In genomic region chr20:5535211-5535756, GRCh38 we compare ENCODE assay signal across 11 cellular contexts.
DNase-seq lines count a peak whose midpoint lies in the region; ATAC-seq and TF ChIP-seq lines count a peak whose summit lies in the region.
"Had no signal": no experiment of that assay in that cellular context is flagged by ENCODE, and none has a peak within 500 bp of the region (broad histone marks: within the 10 kb centered on the region; RNA-seq: fewer than 3 reads in every experiment).

No MANE protein-coding gene starts in this region.

- no peak overlapping the region for H4K91ac ChIP-seq in neuronal stem cell (ENCODE audit: low read depth, low read length, poor library complexity)

- no peak overlapping the region for H2BK120ac ChIP-seq in neuronal stem cell (ENCODE audit: low read depth, low read length)

- peaks cover 58% of the 10 kb centered on the region for H3K4me1 Mint-ChIP-seq in CD14-positive monocyte
- H3K4me1 Mint-ChIP-seq in naive thymus-derived CD4-positive, alpha-beta T cell: peaks cover 0 to 14% (median 10%) of the 10 kb centered on the region in 7 donors

- H3K27me3 Mint-ChIP-seq in CD14-positive monocyte (ENCODE audit: low read depth in 3 of 3): peaks cover 0 to 1% (median 0%) of the 10 kb centered on the region in 3 donors
- H3K27me3 Mint-ChIP-seq in naive thymus-derived CD4-positive, alpha-beta T cell: no peaks in the 10 kb centered on the region

- peaks cover 14 to 22% of the 10 kb centered on the region in 2 donors for H3K36me3 Mint-ChIP-seq in CD14-positive monocyte
- peaks cover 0 to 9% (median 0%) of the 10 kb centered on the region in 5 donors for H3K36me3 Mint-ChIP-seq in naive thymus-derived CD4-positive, alpha-beta T cell

- intact Hi-C loops in CD14-positive monocyte (cut with micrococcal nuclease): no loop called here
- intact Hi-C loops in naive thymus-derived CD4-positive, alpha-beta T cell (cut with micrococcal nuclease): no loop called here

- CTCF ChIA-PET in naive thymus-derived CD4-positive, alpha-beta T cell (lab: Charles Lee): interaction anchor here (1.5 kb wide), 1 partner anchor 253 kb away, joined by 5 read pairs; no protein-coding TSS in a partner anchor

- H3K23ac ChIP-seq in neuronal stem cell (ENCODE audit: low read depth, low read length, poor library complexity): no peak overlapping the region

- no peak overlapping the region for H3K4ac ChIP-seq in neuronal stem cell (ENCODE audit: low read length)

- no peak for TF ChIP-seq POLR2A in NB4 (IDR thresholded peaks at IDR 0.05; ENCODE audit: extremely low read depth, insufficient read length)

- H3K9ac ChIP-seq in neuronal stem cell (ENCODE audit: low read depth, low read length, poor library complexity): no peak overlapping the region
- H3K9ac ChIP-seq: KMS-11 had no signal

- peak overlapping the region in 1 of 2 donors; percentile 69 for H3K4me3 Mint-ChIP-seq in CD14-positive monocyte
- H3K4me3 Mint-ChIP-seq in naive thymus-derived CD4-positive, alpha-beta T cell: no peak overlapping the region

- H2AK5ac ChIP-seq in neuronal stem cell (ENCODE audit: low read depth, low read length): no peak overlapping the region

- H3K18ac ChIP-seq in neuronal stem cell (ENCODE audit: low read length): no peak overlapping the region

- H3K9me3 ChIP-seq in naive thymus-derived CD4-positive, alpha-beta T cell (ENCODE audit: control insufficient read depth in 2 of 3, low read length in 3 of 3): no peaks in the 10 kb centered on the region
- H3K9me3 ChIP-seq in neuronal stem cell (replicated peaks in 1 of 2; ENCODE audit: control insufficient read depth in 2 of 2, insufficient read depth in 1 of 2, low read depth in 1 of 2, low read length in 2 of 2): no peaks in the 10 kb centered on the region

- H3K4me3 ChIP-seq in NB4 (ENCODE audit: low read depth, low read length): peak overlapping the region; percentile 14
- no peak overlapping the region for H3K4me3 ChIP-seq in naive thymus-derived CD4-positive, alpha-beta T cell (ENCODE audit: low read length)
- H3K4me3 ChIP-seq in neuronal stem cell (ENCODE audit: low read length in 2 of 2): no peak overlapping the region
- H3K4me3 ChIP-seq: cardiac muscle cell had no signal

- no peaks in the 10 kb centered on the region for H3K4me1 ChIP-seq in naive thymus-derived CD4-positive, alpha-beta T cell (ENCODE audit: control insufficient read depth in 2 of 2, insufficient read depth in 2 of 2, low read length in 2 of 2)
- no peaks in the 10 kb centered on the region for H3K4me1 ChIP-seq in neuronal stem cell (ENCODE audit: control insufficient read depth in 2 of 2, insufficient read depth in 1 of 2, low read depth in 1 of 2, low read length in 2 of 2)

- H3K27ac ChIP-seq in naive thymus-derived CD4-positive, alpha-beta T cell (ENCODE audit: low read depth, low read length): no peak overlapping the region
- no peak overlapping the region for H3K27ac ChIP-seq in neuronal stem cell (replicated peaks; ENCODE audit: low read length)
- H3K27ac ChIP-seq: cardiac muscle cell, KMS-11 had no signal

- peaks cover 0 to 2% (median 0%) of the 10 kb centered on the region in 7 donors for H3K9me3 Mint-ChIP-seq in CD14-positive monocyte
- H3K9me3 Mint-ChIP-seq in naive thymus-derived CD4-positive, alpha-beta T cell: no peaks in the 10 kb centered on the region

- no peak overlapping the region for H2BK15ac ChIP-seq in neuronal stem cell (ENCODE audit: low read length)

- H2BK5ac ChIP-seq in neuronal stem cell (ENCODE audit: low read length): no peak overlapping the region

- peak overlapping the region; percentile 87 to 94 (median 92) for H3K27ac Mint-ChIP-seq in CD14-positive monocyte
- no peak overlapping the region for H3K27ac Mint-ChIP-seq in naive thymus-derived CD4-positive, alpha-beta T cell

- no peaks in the 10 kb centered on the region for H3K79me1 ChIP-seq in neuronal stem cell (ENCODE audit: low read depth, low read length)

- POLR2A ChIA-PET in naive thymus-derived CD4-positive, alpha-beta T cell (lab: Charles Lee): no interaction called here

- H3K27me3 ChIP-seq in naive thymus-derived CD4-positive, alpha-beta T cell (ENCODE audit: control insufficient read depth in 2 of 2, insufficient read depth in 2 of 2, low read length in 2 of 2): no peaks in the 10 kb centered on the region
- peaks cover 0 to 2% (median 0%) of the 10 kb centered on the region in 3 experiments for H3K27me3 ChIP-seq in neuronal stem cell (ENCODE audit: control insufficient read depth in 3 of 3, insufficient read depth in 3 of 3, low read depth in 1 of 3, low read length in 3 of 3)
- H3K27me3 ChIP-seq: cardiac muscle cell had no signal

- H4K8ac ChIP-seq in neuronal stem cell (ENCODE audit: low read depth, low read length): no peak overlapping the region

- TF ChIP-seq CTCF in CD14-positive monocyte (IDR thresholded peaks at IDR 0.05) (no peak), NB4 (IDR thresholded peaks at IDR 0.05; ENCODE audit: low read depth, low read length) (no peak), GM13977 (IDR thresholded peaks at IDR 0.05; ENCODE audit: extremely low read depth, insufficient read depth, missing control alignments) (no peak)

- peak; percentile 68 for ATAC-seq in naive thymus-derived CD4-positive, alpha-beta T cell

- H3K14ac ChIP-seq in neuronal stem cell (ENCODE audit: low read length): no peak overlapping the region

- DNase-seq in CD14-positive monocyte (ENCODE audit: low spot score) (peak; percentile 56), NB4 (ENCODE audit: low read depth) (peak; percentile 94), dedifferentiated amniotic fluid mesenchymal stem cell (ENCODE audit: extremely low spot score) (peak; percentile 84), GOT3 (lab: John Stamatoyannopoulos, UW) (no peak), DMS53 treated with DMSO at 0.1 percent for 48 hours (lab: John Stamatoyannopoulos, UW; ENCODE audit: unreplicated experiment) (no peak), GM13977 (ENCODE audit: low spot score) (no peak), neuronal stem cell (ENCODE audit: low spot score) (no peak)
- no peak for DNase-seq in naive thymus-derived CD4-positive, alpha-beta T cell
- DNase-seq: DMS79 treated with DMSO at 0.1 percent for 48 hours had no signal

- in situ Hi-C loops in GM13977 (cut with MboI; ENCODE audit: low pct_unique_long_range_greater_than_20kb, low sequenced_read_pairs, unreplicated experiment): loop anchor here (25.0 kb wide), 1 partner anchor 402 kb away; no protein-coding TSS in a partner anchor

- H3K4me2 ChIP-seq in neuronal stem cell (ENCODE audit: insufficient read depth, low read length, poor library complexity, severe bottlenecking): no peak overlapping the region
- H3K4me2 ChIP-seq: KMS-11 had no signal

- no peak overlapping the region for H2AFZ ChIP-seq in neuronal stem cell (ENCODE audit: low read length)

- no peaks in the 10 kb centered on the region for H3K36me3 ChIP-seq in naive thymus-derived CD4-positive, alpha-beta T cell (ENCODE audit: control insufficient read depth in 2 of 3, insufficient read depth in 3 of 3, low read length in 3 of 3)
- peaks cover 0 to 17% of the 10 kb centered on the region in 2 donors for H3K36me3 ChIP-seq in neuronal stem cell (replicated peaks in 1 of 2; ENCODE audit: control insufficient read depth in 2 of 2, insufficient read depth in 2 of 2, low read length in 2 of 2)
- H3K36me3 ChIP-seq: cardiac muscle cell had no signal

- WGBS in neuronal stem cell (ENCODE audit: extremely low coverage in 2 of 2, insufficient read length in 2 of 2, insufficient replicate concordance in 1 of 2), 2 donors: no CpG with 5 or more reads among the region's 7 CpGs

- no peak overlapping the region for H2BK12ac ChIP-seq in neuronal stem cell (ENCODE audit: low read length)

Comparison
In these comparisons a context has a peak if more than half of its experiments do, and no peak if none do; other contexts are left out.
1. DNase-seq: peak in CD14-positive monocyte (single experiment), NB4 (single experiment) and dedifferentiated amniotic fluid mesenchymal stem cell (single experiment); none in naive thymus-derived CD4-positive, alpha-beta T cell (0 of 9), GOT3 (single experiment), DMS53 treated with DMSO at 0.1 percent for 48 hours (single experiment), GM13977 (single experiment) and neuronal stem cell (single experiment).
2. H3K27ac Mint-ChIP-seq: peak in CD14-positive monocyte (7 of 7); none in naive thymus-derived CD4-positive, alpha-beta T cell (0 of 9).